ENCODE assay signal across 2 cellular contexts in the genomic region with DNA sequence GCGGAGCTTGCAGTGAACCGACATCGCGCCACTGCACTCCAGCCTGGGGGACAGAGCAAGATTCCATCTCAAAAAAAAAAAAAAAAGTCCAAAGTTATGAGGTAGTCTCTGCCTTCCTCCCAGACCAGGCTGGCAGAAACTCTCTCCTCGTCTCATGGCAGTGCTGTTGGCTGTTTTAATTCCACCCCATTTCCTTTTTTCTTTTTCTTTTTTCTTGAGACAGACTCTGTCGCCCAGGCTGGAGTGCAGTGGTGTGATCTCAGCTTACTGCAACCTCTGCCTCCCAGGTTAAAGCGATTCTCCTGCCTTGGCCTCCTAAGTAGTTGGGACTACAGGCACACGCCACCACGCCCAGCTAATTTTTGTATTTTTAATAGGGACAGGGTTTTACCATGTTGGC.
TF ChIP-seq lines count a peak whose summit lies in the region.
"Not testable (repeated sequence)": the region's sequence is repeated elsewhere in the genome, so short reads cannot be mapped to it uniquely, and the experiment has no call there.

No MANE protein-coding gene starts in this region.

TF ChIP-seq in HEK293, 187 proteins besides CTCF, POLR2A, EP300 and RAD21:
- TF ChIP-seq, protein P1, sequence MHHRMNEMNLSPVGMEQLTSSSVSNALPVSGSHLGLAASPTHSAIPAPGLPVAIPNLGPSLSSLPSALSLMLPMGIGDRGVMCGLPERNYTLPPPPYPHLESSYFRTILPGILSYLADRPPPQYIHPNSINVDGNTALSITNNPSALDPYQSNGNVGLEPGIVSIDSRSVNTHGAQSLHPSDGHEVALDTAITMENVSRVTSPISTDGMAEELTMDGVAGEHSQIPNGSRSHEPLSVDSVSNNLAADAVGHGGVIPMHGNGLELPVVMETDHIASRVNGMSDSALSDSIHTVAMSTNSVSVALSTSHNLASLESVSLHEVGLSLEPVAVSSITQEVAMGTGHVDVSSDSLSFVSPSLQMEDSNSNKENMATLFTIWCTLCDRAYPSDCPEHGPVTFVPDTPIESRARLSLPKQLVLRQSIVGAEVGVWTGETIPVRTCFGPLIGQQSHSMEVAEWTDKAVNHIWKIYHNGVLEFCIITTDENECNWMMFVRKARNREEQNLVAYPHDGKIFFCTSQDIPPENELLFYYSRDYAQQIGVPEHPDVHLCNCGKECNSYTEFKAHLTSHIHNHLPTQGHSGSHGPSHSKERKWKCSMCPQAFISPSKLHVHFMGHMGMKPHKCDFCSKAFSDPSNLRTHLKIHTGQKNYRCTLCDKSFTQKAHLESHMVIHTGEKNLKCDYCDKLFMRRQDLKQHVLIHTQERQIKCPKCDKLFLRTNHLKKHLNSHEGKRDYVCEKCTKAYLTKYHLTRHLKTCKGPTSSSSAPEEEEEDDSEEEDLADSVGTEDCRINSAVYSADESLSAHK (tag by site-specific recombination; IDR thresholded peaks at IDR 0.05) = peak; percentile 70; the same call in 1 of the 2 replicates
- TF ChIP-seq, protein P2, sequence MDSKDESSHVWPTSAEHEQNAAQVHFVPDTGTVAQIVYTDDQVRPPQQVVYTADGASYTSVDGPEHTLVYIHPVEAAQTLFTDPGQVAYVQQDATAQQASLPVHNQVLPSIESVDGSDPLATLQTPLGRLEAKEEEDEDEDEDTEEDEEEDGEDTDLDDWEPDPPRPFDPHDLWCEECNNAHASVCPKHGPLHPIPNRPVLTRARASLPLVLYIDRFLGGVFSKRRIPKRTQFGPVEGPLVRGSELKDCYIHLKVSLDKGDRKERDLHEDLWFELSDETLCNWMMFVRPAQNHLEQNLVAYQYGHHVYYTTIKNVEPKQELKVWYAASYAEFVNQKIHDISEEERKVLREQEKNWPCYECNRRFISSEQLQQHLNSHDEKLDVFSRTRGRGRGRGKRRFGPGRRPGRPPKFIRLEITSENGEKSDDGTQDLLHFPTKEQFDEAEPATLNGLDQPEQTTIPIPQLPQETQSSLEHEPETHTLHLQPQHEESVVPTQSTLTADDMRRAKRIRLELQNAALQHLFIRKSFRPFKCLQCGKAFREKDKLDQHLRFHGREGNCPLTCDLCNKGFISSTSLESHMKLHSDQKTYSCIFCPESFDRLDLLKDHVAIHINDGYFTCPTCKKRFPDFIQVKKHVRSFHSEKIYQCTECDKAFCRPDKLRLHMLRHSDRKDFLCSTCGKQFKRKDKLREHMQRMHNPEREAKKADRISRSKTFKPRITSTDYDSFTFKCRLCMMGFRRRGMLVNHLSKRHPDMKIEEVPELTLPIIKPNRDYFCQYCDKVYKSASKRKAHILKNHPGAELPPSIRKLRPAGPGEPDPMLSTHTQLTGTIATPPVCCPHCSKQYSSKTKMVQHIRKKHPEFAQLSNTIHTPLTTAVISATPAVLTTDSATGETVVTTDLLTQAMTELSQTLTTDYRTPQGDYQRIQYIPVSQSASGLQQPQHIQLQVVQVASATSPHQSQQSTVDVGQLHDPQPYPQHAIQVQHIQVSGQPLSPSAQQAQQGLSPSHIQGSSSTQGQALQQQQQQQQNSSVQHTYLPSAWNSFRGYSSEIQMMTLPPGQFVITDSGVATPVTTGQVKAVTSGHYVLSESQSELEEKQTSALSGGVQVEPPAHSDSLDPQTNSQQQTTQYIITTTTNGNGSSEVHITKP (tag by site-specific recombination; IDR thresholded peaks at IDR 0.05) = peak; percentile 86
TF ChIP-seq in HEK293: peak in this region for 2; not testable (repeated sequence) for 185.

TF ChIP-seq in K562, 482 proteins besides CTCF, POLR2A, EP300 and RAD21 (continues in another document):
- TF ChIP-seq, protein P3, sequence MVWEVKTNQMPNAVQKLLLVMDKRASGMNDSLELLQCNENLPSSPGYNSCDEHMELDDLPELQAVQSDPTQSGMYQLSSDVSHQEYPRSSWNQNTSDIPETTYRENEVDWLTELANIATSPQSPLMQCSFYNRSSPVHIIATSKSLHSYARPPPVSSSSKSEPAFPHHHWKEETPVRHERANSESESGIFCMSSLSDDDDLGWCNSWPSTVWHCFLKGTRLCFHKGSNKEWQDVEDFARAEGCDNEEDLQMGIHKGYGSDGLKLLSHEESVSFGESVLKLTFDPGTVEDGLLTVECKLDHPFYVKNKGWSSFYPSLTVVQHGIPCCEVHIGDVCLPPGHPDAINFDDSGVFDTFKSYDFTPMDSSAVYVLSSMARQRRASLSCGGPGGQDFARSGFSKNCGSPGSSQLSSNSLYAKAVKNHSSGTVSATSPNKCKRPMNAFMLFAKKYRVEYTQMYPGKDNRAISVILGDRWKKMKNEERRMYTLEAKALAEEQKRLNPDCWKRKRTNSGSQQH (CRISPR knock-in tag; IDR thresholded peaks at IDR 0.05) = 0 out of 2 replicates have a peak, but pooled peaks have one; percentile 19
- TF ChIP-seq SMAD3 (CRISPR knock-in tag; conservative IDR thresholded peaks at IDR 0.05) = 0 out of 2 replicates have a peak, but pooled peaks have one; percentile 9
- TF ChIP-seq NR2F6 (CRISPR knock-in tag; IDR thresholded peaks at IDR 0.05) = 0 out of 2 replicates have a peak, but pooled peaks have one; percentile 29
- 0 out of 4 replicates have a peak, but pooled peaks of 1 of the 2 experiments have one; percentile 19 for TF ChIP-seq MAZ (CRISPR knock-in tag; conservative IDR thresholded peaks at IDR 0.05 in 1 of 2, IDR thresholded peaks at IDR 0.05 in 1 of 2)
- 0 out of 4 replicates have a peak, but pooled peaks of 1 of the 2 experiments have one; percentile 45 for TF ChIP-seq TEAD1 (CRISPR knock-in tag; IDR thresholded peaks at IDR 0.05)
- TF ChIP-seq, protein P4, sequence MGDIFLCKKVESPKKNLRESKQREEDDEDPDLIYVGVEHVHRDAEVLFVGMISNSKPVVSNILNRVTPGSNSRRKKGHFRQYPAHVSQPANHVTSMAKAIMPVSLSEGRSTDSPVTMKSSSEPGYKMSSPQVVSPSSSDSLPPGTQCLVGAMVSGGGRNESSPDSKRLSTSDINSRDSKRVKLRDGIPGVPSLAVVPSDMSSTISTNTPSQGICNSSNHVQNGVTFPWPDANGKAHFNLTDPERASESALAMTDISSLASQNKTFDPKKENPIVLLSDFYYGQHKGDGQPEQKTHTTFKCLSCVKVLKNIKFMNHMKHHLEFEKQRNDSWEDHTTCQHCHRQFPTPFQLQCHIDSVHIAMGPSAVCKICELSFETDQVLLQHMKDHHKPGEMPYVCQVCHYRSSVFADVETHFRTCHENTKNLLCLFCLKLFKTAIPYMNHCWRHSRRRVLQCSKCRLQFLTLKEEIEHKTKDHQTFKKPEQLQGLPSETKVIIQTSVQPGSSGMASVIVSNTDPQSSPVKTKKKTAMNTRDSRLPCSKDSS (IDR thresholded peaks at IDR 0.05; ENCODE audit: low read depth, partially characterized antibody) = peak; percentile 12
- TF ChIP-seq OTX1 (CRISPR knock-in tag; IDR thresholded peaks at IDR 0.05) = 0 out of 2 replicates have a peak, but pooled peaks have one; percentile 67
- TF ChIP-seq CXXC5 (CRISPR knock-in tag; IDR thresholded peaks at IDR 0.05) = peak; percentile 30
- TF ChIP-seq DPF2 (IDR thresholded peaks at IDR 0.05) = 0 out of 2 replicates have a peak, but pooled peaks have one; percentile 31
- TF ChIP-seq CREB1 (IDR thresholded peaks at IDR 0.05) = 0 out of 2 replicates have a peak, but pooled peaks have one; percentile 9
- not testable (repeated sequence) for TF ChIP-seq CREB1 (CRISPR knock-in tag; IDR thresholded peaks at IDR 0.05)
- 0 out of 2 replicates have a peak, but pooled peaks have one; percentile 30 for TF ChIP-seq ZNF140 (CRISPR knock-in tag; IDR thresholded peaks at IDR 0.05)
- 0 out of 2 replicates have a peak, but pooled peaks have one; percentile 22 for TF ChIP-seq ERF (CRISPR knock-in tag; IDR thresholded peaks at IDR 0.05)
- TF ChIP-seq, protein P5, sequence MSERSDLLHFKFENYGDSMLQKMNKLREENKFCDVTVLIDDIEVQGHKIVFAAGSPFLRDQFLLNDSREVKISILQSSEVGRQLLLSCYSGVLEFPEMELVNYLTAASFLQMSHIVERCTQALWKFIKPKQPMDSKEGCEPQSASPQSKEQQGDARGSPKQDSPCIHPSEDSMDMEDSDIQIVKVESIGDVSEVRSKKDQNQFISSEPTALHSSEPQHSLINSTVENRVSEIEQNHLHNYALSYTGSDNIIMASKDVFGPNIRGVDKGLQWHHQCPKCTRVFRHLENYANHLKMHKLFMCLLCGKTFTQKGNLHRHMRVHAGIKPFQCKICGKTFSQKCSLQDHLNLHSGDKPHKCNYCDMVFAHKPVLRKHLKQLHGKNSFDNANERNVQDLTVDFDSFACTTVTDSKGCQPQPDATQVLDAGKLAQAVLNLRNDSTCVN (CRISPR knock-in tag; IDR thresholded peaks at IDR 0.05) = peak; percentile 87
- 0 out of 2 replicates have a peak, but pooled peaks have one; percentile 15 for TF ChIP-seq ZNF76 (CRISPR knock-in tag; IDR thresholded peaks at IDR 0.05; ENCODE audit: borderline replicate concordance)
- TF ChIP-seq, protein P6, sequence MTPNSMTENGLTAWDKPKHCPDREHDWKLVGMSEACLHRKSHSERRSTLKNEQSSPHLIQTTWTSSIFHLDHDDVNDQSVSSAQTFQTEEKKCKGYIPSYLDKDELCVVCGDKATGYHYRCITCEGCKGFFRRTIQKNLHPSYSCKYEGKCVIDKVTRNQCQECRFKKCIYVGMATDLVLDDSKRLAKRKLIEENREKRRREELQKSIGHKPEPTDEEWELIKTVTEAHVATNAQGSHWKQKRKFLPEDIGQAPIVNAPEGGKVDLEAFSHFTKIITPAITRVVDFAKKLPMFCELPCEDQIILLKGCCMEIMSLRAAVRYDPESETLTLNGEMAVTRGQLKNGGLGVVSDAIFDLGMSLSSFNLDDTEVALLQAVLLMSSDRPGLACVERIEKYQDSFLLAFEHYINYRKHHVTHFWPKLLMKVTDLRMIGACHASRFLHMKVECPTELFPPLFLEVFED (CRISPR knock-in tag; conservative IDR thresholded peaks at IDR 0.05) = peak; percentile 79; the same call in 1 of the 2 replicates
- TF ChIP-seq, protein P7, sequence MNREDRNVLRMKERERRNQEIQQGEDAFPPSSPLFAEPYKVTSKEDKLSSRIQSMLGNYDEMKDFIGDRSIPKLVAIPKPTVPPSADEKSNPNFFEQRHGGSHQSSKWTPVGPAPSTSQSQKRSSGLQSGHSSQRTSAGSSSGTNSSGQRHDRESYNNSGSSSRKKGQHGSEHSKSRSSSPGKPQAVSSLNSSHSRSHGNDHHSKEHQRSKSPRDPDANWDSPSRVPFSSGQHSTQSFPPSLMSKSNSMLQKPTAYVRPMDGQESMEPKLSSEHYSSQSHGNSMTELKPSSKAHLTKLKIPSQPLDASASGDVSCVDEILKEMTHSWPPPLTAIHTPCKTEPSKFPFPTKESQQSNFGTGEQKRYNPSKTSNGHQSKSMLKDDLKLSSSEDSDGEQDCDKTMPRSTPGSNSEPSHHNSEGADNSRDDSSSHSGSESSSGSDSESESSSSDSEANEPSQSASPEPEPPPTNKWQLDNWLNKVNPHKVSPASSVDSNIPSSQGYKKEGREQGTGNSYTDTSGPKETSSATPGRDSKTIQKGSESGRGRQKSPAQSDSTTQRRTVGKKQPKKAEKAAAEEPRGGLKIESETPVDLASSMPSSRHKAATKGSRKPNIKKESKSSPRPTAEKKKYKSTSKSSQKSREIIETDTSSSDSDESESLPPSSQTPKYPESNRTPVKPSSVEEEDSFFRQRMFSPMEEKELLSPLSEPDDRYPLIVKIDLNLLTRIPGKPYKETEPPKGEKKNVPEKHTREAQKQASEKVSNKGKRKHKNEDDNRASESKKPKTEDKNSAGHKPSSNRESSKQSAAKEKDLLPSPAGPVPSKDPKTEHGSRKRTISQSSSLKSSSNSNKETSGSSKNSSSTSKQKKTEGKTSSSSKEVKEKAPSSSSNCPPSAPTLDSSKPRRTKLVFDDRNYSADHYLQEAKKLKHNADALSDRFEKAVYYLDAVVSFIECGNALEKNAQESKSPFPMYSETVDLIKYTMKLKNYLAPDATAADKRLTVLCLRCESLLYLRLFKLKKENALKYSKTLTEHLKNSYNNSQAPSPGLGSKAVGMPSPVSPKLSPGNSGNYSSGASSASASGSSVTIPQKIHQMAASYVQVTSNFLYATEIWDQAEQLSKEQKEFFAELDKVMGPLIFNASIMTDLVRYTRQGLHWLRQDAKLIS (CRISPR knock-in tag; IDR thresholded peaks at IDR 0.05) = 0 out of 2 replicates have a peak, but pooled peaks have one; percentile 35
- TF ChIP-seq, protein P2 (IDR thresholded peaks at IDR 0.05; ENCODE audit: partially characterized antibody) = peak; percentile 97
- TF ChIP-seq JUNB (CRISPR knock-in tag; conservative IDR thresholded peaks at IDR 0.05) = peak; percentile 28; the same call in 1 of the 2 replicates
- peak; percentile 84; the same call in 1 of the 2 replicates for TF ChIP-seq ELF4 (CRISPR knock-in tag; IDR thresholded peaks at IDR 0.05)
- TF ChIP-seq ZNF445 (CRISPR knock-in tag; IDR thresholded peaks at IDR 0.05; ENCODE audit: low read depth) = 0 out of 2 replicates have a peak, but pooled peaks have one; percentile 12
- TF ChIP-seq, protein P8, sequence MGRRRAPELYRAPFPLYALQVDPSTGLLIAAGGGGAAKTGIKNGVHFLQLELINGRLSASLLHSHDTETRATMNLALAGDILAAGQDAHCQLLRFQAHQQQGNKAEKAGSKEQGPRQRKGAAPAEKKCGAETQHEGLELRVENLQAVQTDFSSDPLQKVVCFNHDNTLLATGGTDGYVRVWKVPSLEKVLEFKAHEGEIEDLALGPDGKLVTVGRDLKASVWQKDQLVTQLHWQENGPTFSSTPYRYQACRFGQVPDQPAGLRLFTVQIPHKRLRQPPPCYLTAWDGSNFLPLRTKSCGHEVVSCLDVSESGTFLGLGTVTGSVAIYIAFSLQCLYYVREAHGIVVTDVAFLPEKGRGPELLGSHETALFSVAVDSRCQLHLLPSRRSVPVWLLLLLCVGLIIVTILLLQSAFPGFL (CRISPR knock-in tag; IDR thresholded peaks at IDR 0.05) = 0 out of 2 replicates have a peak, but pooled peaks have one; percentile 39
- TF ChIP-seq ZNF384 (IDR thresholded peaks at IDR 0.05; ENCODE audit: low read depth, low read length) = peak; percentile 76
- peak; percentile 19; the same call in 1 of the 2 replicates for TF ChIP-seq ZNF583 (CRISPR knock-in tag; IDR thresholded peaks at IDR 0.05)
